17 cellular contexts compared by ENCODE assay signal in genomic region chr11:103947566-103947919, GRCh38.
DNase-seq lines count a peak whose midpoint lies in the region; ATAC-seq and TF ChIP-seq lines count a peak whose summit lies in the region.
"Had no signal": no experiment of that assay in that cellular context is flagged by ENCODE, and none has a peak within 500 bp of the region (broad histone marks: within the 10 kb centered on the region; RNA-seq: fewer than 3 reads in every experiment).

No MANE protein-coding gene starts in this region.

- H3K27me3 ChIP-seq in SK-N-SH (ENCODE audit: insufficient read depth) (no peaks in the 10 kb centered on the region), osteoblast (ENCODE audit: insufficient read depth, low read length) (no peaks in the 10 kb centered on the region)
- H3K27me3 ChIP-seq: BLaER1, suprapubic skin had no signal

- no peaks in the 10 kb centered on the region for H3K9me2 ChIP-seq in SK-N-SH

- POLR2A ChIA-PET in SK-N-SH (lab: Yijun Ruan, JAX) = no interaction called here

- H3K27ac ChIP-seq in SK-N-SH (ENCODE audit: low read depth in 2 of 2, low read length in 1 of 2) = peak overlapping the region in 1 of 2 experiments; percentile 43; a peak in 1 of 4 replicates
- no peak overlapping the region for H3K27ac ChIP-seq in osteoblast (ENCODE audit: low read depth, low read length)
- H3K27ac ChIP-seq: BLaER1, parathyroid adenoma, suprapubic skin had no signal

- no peaks in the 10 kb centered on the region for H3K36me3 ChIP-seq in SK-N-SH (replicated peaks in 1 of 2; ENCODE audit: control insufficient read depth in 1 of 2, insufficient read depth in 2 of 2, low read length in 1 of 2)
- H3K36me3 ChIP-seq in osteoblast (ENCODE audit: insufficient read depth, low read length) = no peaks in the 10 kb centered on the region
- H3K36me3 ChIP-seq: BLaER1, suprapubic skin had no signal

- H3K4me3 ChIP-seq in SK-N-SH (ENCODE audit: low read depth in 2 of 2, low read length in 1 of 2) (no peak overlapping the region), osteoblast (ENCODE audit: insufficient read depth, low read length) (no peak overlapping the region)
- H3K4me3 ChIP-seq: BLaER1, suprapubic skin had no signal

- H3F3A ChIP-seq in SK-N-SH (replicated peaks; ENCODE audit: insufficient read depth) = no peaks in the 10 kb centered on the region

- peak; percentile 11 for DNase-seq in ELR (ENCODE audit: low read depth)
- DNase-seq in SK-N-SH = no peak
- peak; percentile 60 for DNase-seq in fibroblast of peridontal ligament (ENCODE audit: extremely low read depth)
- DNase-seq in osteoblast (ENCODE audit: insufficient read length, low spot score, missing footprints) = peak; percentile 61
- no peak for DNase-seq in HUDEP-2 (lab: John Stamatoyannopoulos, UW; ENCODE audit: unreplicated experiment in 76 of 76)
- no peak for DNase-seq in activated naive CD4-positive, alpha-beta T cell (lab: John Stamatoyannopoulos, UW)
- no peak for DNase-seq in GM13976 (ENCODE audit: low spot score)
- DNase-seq: activated CD4-positive, alpha-beta T cell treated with anti-CD3 and anti-CD28 coated beads, Interleukin-2, amount 10 ng/mL, durations not matched to agents 7 days and 5 days; activated T-cell treated with anti-CD3 and anti-CD28 coated beads, Interleukin-2, amount 50 U/mL, for 4 hours; amygdala; kidney; NCI-H2081; SHP77 had no signal

- H3K9ac ChIP-seq in SK-N-SH = no peak overlapping the region
- H3K9ac ChIP-seq: BLaER1, parathyroid adenoma had no signal

- TF ChIP-seq RAD21 in SK-N-SH (IDR thresholded peaks at IDR 0.05; ENCODE audit: low read length) = no peak

- CTCF ChIA-PET in SK-N-SH (lab: Yijun Ruan, JAX) = no interaction called here

- TF ChIP-seq EP300 in SK-N-SH (IDR thresholded peaks at IDR 0.05; ENCODE audit: borderline replicate concordance in 1 of 2, low read depth in 1 of 2, low read length in 1 of 2) = no peak

- H3K4me1 ChIP-seq in SK-N-SH (ENCODE audit: control insufficient read depth in 1 of 2, insufficient read depth in 2 of 2, low read depth in 1 of 2, low read length in 1 of 2) (no peaks in the 10 kb centered on the region; a peak in 2 of 4 replicates), osteoblast (ENCODE audit: insufficient read depth, low read length) (peaks cover 6% of the 10 kb centered on the region)
- H3K4me1 ChIP-seq: BLaER1, parathyroid adenoma, suprapubic skin had no signal

- 69% methylated on average over 2 of the region's 2 CpGs for WGBS in SK-N-SH (ENCODE audit: low lambda C conversion rate)

- H3K4me2 ChIP-seq in SK-N-SH (no peak overlapping the region), osteoblast (ENCODE audit: insufficient read depth, low read length) (peak overlapping the region; percentile 16)
- H3K4me2 ChIP-seq: BLaER1 had no signal

- H2AFZ ChIP-seq in SK-N-SH (ENCODE audit: low read depth) = no peak overlapping the region
- H2AFZ ChIP-seq in osteoblast (ENCODE audit: low read length) = no peak overlapping the region
- H2AFZ ChIP-seq: parathyroid adenoma had no signal

- H4K20me1 ChIP-seq in SK-N-SH (ENCODE audit: insufficient read depth) (no peaks in the 10 kb centered on the region), osteoblast (ENCODE audit: insufficient read depth, low read length) (no peaks in the 10 kb centered on the region)
- H4K20me1 ChIP-seq: BLaER1 had no signal

- H3K9me3 ChIP-seq in SK-N-SH (no peaks in the 10 kb centered on the region), osteoblast (ENCODE audit: low read depth, low read length) (no peaks in the 10 kb centered on the region)
- H3K9me3 ChIP-seq: BLaER1, suprapubic skin had no signal

- H3K79me2 ChIP-seq in SK-N-SH (ENCODE audit: insufficient read depth) (no peaks in the 10 kb centered on the region), osteoblast (ENCODE audit: insufficient read depth, low read length) (no peaks in the 10 kb centered on the region)
- H3K79me2 ChIP-seq: parathyroid adenoma had no signal

- in situ Hi-C loops in GM13976 (cut with MboI; ENCODE audit: low sequenced_read_pairs, unreplicated experiment) = loop anchor here (25.0 kb wide), 1 partner anchor 190 kb away; no protein-coding TSS in a partner anchor

- ATAC-seq in HG03469 (IDR thresholded peaks at IDR 0.05; ENCODE audit: unreplicated experiment) = no peak
- ATAC-seq: activated T-cell treated with anti-CD3 and anti-CD28 coated beads, Interleukin-2, amount 50 U/mL, for 4 hours had no signal

- TF ChIP-seq CTCF in SK-N-SH (IDR thresholded peaks at IDR 0.05) = no peak
- no peak for TF ChIP-seq CTCF in osteoblast (IDR thresholded peaks at IDR 0.05; ENCODE audit: extremely low read depth, low read depth, low read length)
- TF ChIP-seq CTCF in GM13976 (IDR thresholded peaks at IDR 0.05; ENCODE audit: borderline replicate concordance, control extremely low read depth, extremely low read depth, insufficient read depth, missing control alignments) = no peak

TF ChIP-seq in SK-N-SH, 30 proteins besides CTCF, POLR2A, EP300 and RAD21:
- TF ChIP-seq TCF12 (IDR thresholded peaks at IDR 0.05) (0 out of 2 replicates have a peak, but pooled peaks have one; percentile 11), RFX5 (IDR thresholded peaks at IDR 0.05; ENCODE audit: low read length) (no peak)

Comparison
In these comparisons a context has a peak if more than half of its experiments do, and no peak if none do; other contexts are left out.
1. DNase-seq: peak in ELR (single experiment), fibroblast of peridontal ligament (single experiment) and osteoblast (single experiment); none in SK-N-SH (single experiment), HUDEP-2 (0 of 76), activated naive CD4-positive, alpha-beta T cell (0 of 4) and GM13976 (single experiment).